Comparison of ENCODE assay signal across 8 cellular contexts in the genomic region with DNA sequence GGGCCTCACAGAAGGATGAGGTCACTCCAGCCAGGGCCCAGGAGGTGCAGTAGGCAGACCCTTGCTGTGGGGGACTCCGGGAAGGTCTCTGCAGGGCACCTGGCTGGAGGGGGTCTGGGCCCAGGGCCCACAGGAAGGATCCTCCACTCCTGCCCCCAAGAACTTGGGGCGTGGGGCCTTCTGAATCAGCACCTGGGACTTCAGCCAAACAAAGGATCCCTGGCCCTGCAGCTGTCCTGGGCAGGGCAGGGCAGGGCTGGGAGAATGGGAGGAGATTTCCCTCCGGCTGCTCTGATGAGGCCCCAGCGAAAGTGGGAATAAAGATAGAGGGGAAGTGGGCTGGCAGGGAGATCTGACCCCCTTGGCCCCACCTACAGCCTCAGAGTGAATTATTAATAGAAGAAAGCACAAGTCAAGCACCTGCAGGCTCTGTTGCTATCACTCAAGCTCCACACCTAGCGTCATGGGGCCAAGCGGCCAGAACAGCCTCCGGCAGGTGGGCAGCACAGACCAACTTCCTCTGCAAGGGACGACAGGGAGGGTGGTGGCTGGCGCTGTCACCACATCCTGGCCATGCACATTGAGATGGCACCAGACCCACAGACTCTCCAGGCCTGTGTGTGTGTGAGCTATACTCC.
DNase-seq lines count a peak whose midpoint lies in the region; ATAC-seq and TF ChIP-seq lines count a peak whose summit lies in the region.

No MANE protein-coding gene starts in this region.

- no peak overlapping the region for H4K5ac ChIP-seq in H9 (ENCODE audit: insufficient read length, low read depth, low read length)

- H3K36me3 Mint-ChIP-seq in H9 (ENCODE audit: insufficient read depth in 1 of 3, low read depth in 3 of 3), result peaks cover 0 to 14% (median 0%) of the 10 kb centered on the region in 3 experiments; a peak in 5 of 7 replicates
- peaks cover 7% of the 10 kb centered on the region for H3K36me3 Mint-ChIP-seq in activated CD8-positive, alpha-beta T cell treated with anti-CD3 and anti-CD28 coated beads, Interleukin-2, amount 10 ng/mL, durations not matched to agents 7 days and 5 days (ENCODE audit: low read depth)

- H2BK120ac ChIP-seq in H9 (ENCODE audit: low read depth, low read length, poor library complexity, severe bottlenecking), result no peak overlapping the region

- no peak overlapping the region for H3K18ac ChIP-seq in H9 (ENCODE audit: insufficient read length, low read depth, low read length)

- H4K8ac ChIP-seq in H9 (replicated peaks; ENCODE audit: insufficient read length, low read depth, low read length), result no peak overlapping the region

- H2AFZ ChIP-seq in H9 (ENCODE audit: low read length), result no peak overlapping the region

- no peak overlapping the region for H2BK12ac ChIP-seq in H9 (ENCODE audit: insufficient read length, low read depth, low read length)

- intact Hi-C loops in left cardiac atrium (cut with DNase I), result no loop called here

- H3K4ac ChIP-seq in H9 (ENCODE audit: low read depth, low read length), result no peak overlapping the region

- H3K9me3 ChIP-seq in H9 (ENCODE audit: control insufficient read depth, low read depth, low read length) (no peaks in the 10 kb centered on the region), tibial nerve (peaks cover 0 to 8% (median 0%) of the 10 kb centered on the region in 4 donors)

- no peak overlapping the region for H2BK5ac ChIP-seq in H9 (ENCODE audit: insufficient read length, low read length)

- H3K4me3 Mint-ChIP-seq in H9, result no peak overlapping the region
- peak overlapping the region; percentile 50 for H3K4me3 Mint-ChIP-seq in activated CD8-positive, alpha-beta T cell treated with anti-CD3 and anti-CD28 coated beads, Interleukin-2, amount 10 ng/mL, durations not matched to agents 7 days and 5 days

- WGBS in H9 (ENCODE audit: extremely low coverage, insufficient read length, low lambda C conversion rate), result no CpG with 5 or more reads among the region's 9 CpGs
- 53 to 61% methylated on average over 9 of the region's 9 CpGs for WGBS in tibial nerve, 2 donors

- H2BK20ac ChIP-seq in H9 (ENCODE audit: low read depth, low read length, poor library complexity, severe bottlenecking), result no peak overlapping the region

- no peak overlapping the region for H3T11ph ChIP-seq in H9 (ENCODE audit: low read length)

- H3K79me2 ChIP-seq in H9 (ENCODE audit: insufficient read depth, low read length), result no peaks in the 10 kb centered on the region; the same call in 1 of the 2 replicates

- H3K23ac ChIP-seq in H9 (ENCODE audit: insufficient read length, low read depth, low read length), result no peak overlapping the region

- TF ChIP-seq POLR2A in tibial nerve (IDR thresholded peaks at IDR 0.05), result no peak

- H3K4me1 ChIP-seq in H9 (ENCODE audit: insufficient read depth, low read length), result no peaks in the 10 kb centered on the region
- peaks cover 0 to 49% (median 26%) of the 10 kb centered on the region in 4 donors for H3K4me1 ChIP-seq in tibial nerve

- peaks cover 0 to 3% of the 10 kb centered on the region in 2 experiments; a peak in 2 of 5 replicates for H3K9me3 Mint-ChIP-seq in H9
- no peaks in the 10 kb centered on the region for H3K9me3 Mint-ChIP-seq in activated CD8-positive, alpha-beta T cell treated with anti-CD3 and anti-CD28 coated beads, Interleukin-2, amount 10 ng/mL, durations not matched to agents 7 days and 5 days (ENCODE audit: insufficient read depth)

- no peak overlapping the region; the same call in 1 of the 2 replicates for H2BK15ac ChIP-seq in H9 (ENCODE audit: low read depth, low read length)

- H3K23me2 ChIP-seq in H9 (ENCODE audit: insufficient read length, low read depth, low read length, poor library complexity, severe bottlenecking), result no peaks in the 10 kb centered on the region

- no peak overlapping the region for H3K4me2 ChIP-seq in H9 (ENCODE audit: insufficient read depth, insufficient read length, low read length)

- POLR2A ChIA-PET in activated CD8-positive, alpha-beta T cell treated with anti-CD3 and anti-CD28 coated beads, Interleukin-2, amount 10 ng/mL, durations not matched to agents 7 days and 5 days (lab: Charles Lee), result interaction anchor here (1.3 kb wide), 1 partner anchor 173 kb away, joined by 4 read pairs; no protein-coding TSS in a partner anchor

- TF ChIP-seq EP300 in tibial nerve (IDR thresholded peaks at IDR 0.05), result no peak

- H3K79me1 ChIP-seq in H9 (ENCODE audit: insufficient read depth, low read depth, low read length, poor library complexity, severe bottlenecking), result no peaks in the 10 kb centered on the region

- H4K20me1 ChIP-seq in H9 (ENCODE audit: control insufficient read depth, insufficient read depth, insufficient read length), result no peaks in the 10 kb centered on the region

- H3K27ac ChIP-seq in H9 (ENCODE audit: insufficient read length, low read depth, low read length) (no peak overlapping the region), tibial nerve (peak overlapping the region in 1 of 4 donors; percentile 61)

- no peaks in the 10 kb centered on the region for H3K27me3 ChIP-seq in H9 (ENCODE audit: insufficient read depth, low read length)
- H3K27me3 ChIP-seq in tibial nerve, result no peaks in the 10 kb centered on the region

- H3K56ac ChIP-seq in H9 (ENCODE audit: insufficient read length, low read depth, low read length), result no peak overlapping the region

- H3K4me1 Mint-ChIP-seq in H9, result peaks cover 17 to 25% of the 10 kb centered on the region in 2 experiments
- peaks cover 61% of the 10 kb centered on the region for H3K4me1 Mint-ChIP-seq in activated CD8-positive, alpha-beta T cell treated with anti-CD3 and anti-CD28 coated beads, Interleukin-2, amount 10 ng/mL, durations not matched to agents 7 days and 5 days (ENCODE audit: low read depth)

- TF ChIP-seq CTCF in H9 (conservative IDR thresholded peaks at IDR 0.05), result no peak
- TF ChIP-seq CTCF in tibial nerve (IDR thresholded peaks at IDR 0.05), result no peak

- H3K36me3 ChIP-seq in tibial nerve, result no peaks in the 10 kb centered on the region

- no peak for DNase-seq in H9
- DNase-seq in activated CD8-positive, alpha-beta T cell treated with anti-CD3 and anti-CD28 coated beads, Interleukin-2, amount 10 ng/mL, durations not matched to agents 7 days and 5 days, result peak; percentile 64
- no peak for DNase-seq in left cardiac atrium
- peak; percentile 6 for DNase-seq in stimulated activated naive CD4-positive, alpha-beta T cell treated with Interleukin-2 at 50 U/mL for 16 hours (lab: John Stamatoyannopoulos, UW)
- no peak for DNase-seq in tibial nerve (ENCODE audit: low spot score in 2 of 2)
- DNase-seq in NCI-H774 (lab: John Stamatoyannopoulos, UW), result no peak

- CTCF ChIA-PET in activated CD8-positive, alpha-beta T cell treated with anti-CD3 and anti-CD28 coated beads, Interleukin-2, amount 10 ng/mL, durations not matched to agents 7 days and 5 days (lab: Charles Lee), result interaction anchor here (0.9 to 2.5 kb wide), 13 partner anchors 9 to 447 kb away, joined by 3 to 8 read pairs (median 4); no protein-coding TSS in a partner anchor

- 0 out of 2 replicates have a peak overlapping the region, but pooled peaks have one; percentile 39 for H3K14ac ChIP-seq in H9 (ENCODE audit: insufficient read depth, low read length)

- no peak overlapping the region for H3K4me3 ChIP-seq in tibial nerve

- H4K91ac ChIP-seq in H9 (ENCODE audit: insufficient read length, low read depth, low read length), result no peak overlapping the region

- ATAC-seq in activated CD8-positive, alpha-beta T cell treated with anti-CD3 and anti-CD28 coated beads, Interleukin-2, amount 10 ng/mL, durations not matched to agents 7 days and 5 days, result peak; percentile 52
- ATAC-seq in left cardiac atrium, result peak; percentile 13 to 67
- no peak for ATAC-seq in HG02852 (IDR thresholded peaks at IDR 0.05; ENCODE audit: unreplicated experiment)
- ATAC-seq in GM19395 (IDR thresholded peaks at IDR 0.05; ENCODE audit: unreplicated experiment), result no peak

- H3K9ac ChIP-seq in H9 (ENCODE audit: extremely low read depth, insufficient read length, low read length), result no peak overlapping the region

- no peak overlapping the region for H2AK5ac ChIP-seq in H9 (ENCODE audit: insufficient read length, low read length)

- H3K27me3 Mint-ChIP-seq in H9 (ENCODE audit: low read depth), result no peaks in the 10 kb centered on the region
- no peaks in the 10 kb centered on the region for H3K27me3 Mint-ChIP-seq in activated CD8-positive, alpha-beta T cell treated with anti-CD3 and anti-CD28 coated beads, Interleukin-2, amount 10 ng/mL, durations not matched to agents 7 days and 5 days (ENCODE audit: low read depth)

- H3K27ac Mint-ChIP-seq in H9, result no peak overlapping the region; a peak in 1 of 7 replicates
- peak overlapping the region; percentile 82 for H3K27ac Mint-ChIP-seq in activated CD8-positive, alpha-beta T cell treated with anti-CD3 and anti-CD28 coated beads, Interleukin-2, amount 10 ng/mL, durations not matched to agents 7 days and 5 days

Comparison
In these comparisons a context has a peak if more than half of its experiments do, and no peak if none do; other contexts are left out.
1. DNase-seq: peak in activated CD8-positive, alpha-beta T cell treated with anti-CD3 and anti-CD28 coated beads, Interleukin-2, amount 10 ng/mL, durations not matched to agents 7 days and 5 days (single experiment) and stimulated activated naive CD4-positive, alpha-beta T cell treated with Interleukin-2 at 50 U/mL for 16 hours (single experiment); none in H9 (single experiment), left cardiac atrium (single experiment), tibial nerve (0 of 2) and NCI-H774 (single experiment).
2. ATAC-seq: peak in activated CD8-positive, alpha-beta T cell treated with anti-CD3 and anti-CD28 coated beads, Interleukin-2, amount 10 ng/mL, durations not matched to agents 7 days and 5 days (single experiment) and left cardiac atrium (2 of 2); none in HG02852 (single experiment) and GM19395 (single experiment).